6 cellular contexts compared by ENCODE assay signal in the genomic region with DNA sequence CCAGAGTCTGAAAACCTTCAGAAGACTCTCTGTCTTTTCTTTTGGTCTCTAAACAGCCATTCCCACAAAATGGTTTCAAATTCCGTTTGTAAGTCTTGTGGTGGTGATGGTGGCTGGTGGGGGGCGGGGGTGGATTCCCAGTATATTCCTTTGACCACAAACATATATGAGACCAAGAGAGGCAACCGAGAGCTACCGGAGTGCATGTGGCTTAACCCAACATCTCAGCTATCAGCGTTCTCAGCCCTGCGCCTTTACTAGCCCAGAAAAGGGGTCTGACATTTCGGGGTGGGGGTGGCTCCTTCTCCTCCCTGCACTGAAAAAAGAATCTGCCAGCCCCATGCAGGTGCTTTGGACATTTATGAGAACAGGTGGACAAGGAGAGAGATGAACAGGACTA.
"Had no signal": no experiment of that assay in that cellular context is flagged by ENCODE, and none has a peak within 500 bp of the region (broad histone marks: within the 10 kb centered on the region; RNA-seq: fewer than 3 reads in every experiment).

No MANE protein-coding gene starts in this region.

- H2AFZ ChIP-seq: GM23248 had no signal

- H3K27ac ChIP-seq: GM23248, HL-60 had no signal

- H3K4me1 ChIP-seq: HAP-1 had no signal

- H3K4me3 ChIP-seq: GM23248, HAP-1 had no signal

- ATAC-seq: HCT116 had no signal

- H3K36me3 ChIP-seq: HAP-1 had no signal

- H3K9me3 ChIP-seq: HAP-1 had no signal

- H3K9ac ChIP-seq: GM23248 had no signal

- DNase-seq: GM23248, GOT3, HFFc6 had no signal
